1 cellular context compared by ENCODE assay signal in the genomic region with DNA sequence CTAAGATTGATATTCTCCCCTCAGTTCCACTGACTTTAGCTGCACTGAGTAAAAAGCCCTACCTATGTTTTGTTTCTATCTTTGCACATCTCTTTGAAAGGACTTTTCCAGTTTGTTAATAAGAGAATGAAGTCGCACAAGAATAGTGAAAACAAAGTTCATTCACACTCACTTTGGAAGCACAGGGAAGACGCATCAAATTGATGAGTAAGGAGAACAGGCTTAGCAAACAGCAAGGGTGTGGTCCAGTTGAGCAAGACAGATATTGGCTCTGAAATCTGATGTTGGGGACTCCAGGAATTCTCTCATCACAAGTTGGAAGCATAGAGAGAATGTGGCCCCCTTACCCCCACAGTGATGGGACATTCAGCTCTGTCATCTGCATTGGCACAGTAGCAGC.
A peak's percentile ranks its signal among the peaks of the same experiment; 100 is the strongest.
TF ChIP-seq lines count a peak whose summit lies in the region.

No MANE protein-coding gene starts in this region.

TF ChIP-seq in HepG2, 621 proteins besides CTCF, POLR2A, EP300 and RAD21 (continued from another document):
- TF ChIP-seq BRF2 (CRISPR knock-in tag; IDR thresholded peaks at IDR 0.05), result no peak
- no peak for TF ChIP-seq TCF12 (IDR thresholded peaks at IDR 0.05)
- TF ChIP-seq TCF12 (CRISPR knock-in tag; IDR thresholded peaks at IDR 0.05), result no peak
- no peak for TF ChIP-seq MED1 (CRISPR knock-in tag; IDR thresholded peaks at IDR 0.05)
- no peak for TF ChIP-seq ZNF468 (CRISPR knock-in tag; IDR thresholded peaks at IDR 0.05)
- TF ChIP-seq SIN3A (IDR thresholded peaks at IDR 0.05; ENCODE audit: borderline replicate concordance, low read depth, low read length), result no peak
- TF ChIP-seq CCAR2 (optimal IDR thresholded peaks at IDR 0.05; ENCODE audit: low read depth, low read length), result no peak
- TF ChIP-seq ZNF652 (CRISPR knock-in tag; IDR thresholded peaks at IDR 0.05; ENCODE audit: borderline replicate concordance, low read depth), result no peak
- 0 out of 2 replicates have a peak, but pooled peaks have one; percentile 12 for TF ChIP-seq MAFF (IDR thresholded peaks at IDR 0.05; ENCODE audit: low read depth, low read length)
